21 cellular contexts compared by ENCODE assay signal in genomic region chr3:40521254-40521653, GRCh38.
"Had no signal": no experiment of that assay in that cellular context is flagged by ENCODE, and none has a peak within 500 bp of the region (broad histone marks: within the 10 kb centered on the region; RNA-seq: fewer than 3 reads in every experiment).

No MANE protein-coding gene starts in this region.

- FAIRE-seq: colon, endothelial cell of umbilical vein, frontal cortex, islet of Langerhans, keratinocyte had no signal

- H3K9me3 ChIP-seq: esophagus muscularis mucosa, gastroesophageal sphincter, left lung, lower lobe of right lung had no signal

- H3K4me3 ChIP-seq: coronary artery, dorsolateral prefrontal cortex, esophagus muscularis mucosa, gastroesophageal sphincter, heart right ventricle, left lung, lower lobe of right lung had no signal

- H3K27me3 ChIP-seq: dorsolateral prefrontal cortex, esophagus muscularis mucosa, foreskin keratinocyte, gastroesophageal sphincter, heart right ventricle, left lung had no signal

- H3K27ac ChIP-seq: coronary artery, dorsolateral prefrontal cortex, esophagus muscularis mucosa, foreskin keratinocyte, gastroesophageal sphincter, heart right ventricle, left lung, lower lobe of right lung had no signal

- ATAC-seq: foreskin keratinocyte, gastroesophageal sphincter, heart right ventricle, left cardiac atrium, left lung, left ventricle myocardium superior, lower lobe of right lung had no signal

- DNase-seq: dermis blood vessel endothelial cell; dorsolateral prefrontal cortex; effector CD4-positive, alpha-beta T cell; effector memory CD4-positive, alpha-beta T cell; foreskin keratinocyte; heart right ventricle; hippocampal formation; left cardiac atrium; left lung; left ventricle myocardium superior; lower lobe of right lung; mesendoderm; midbrain had no signal
